Comparison of ENCODE assay signal across 8 cellular contexts in genomic region chr19:6198896-6199239, GRCh38.
DNase-seq lines count a peak whose midpoint lies in the region; ATAC-seq, FAIRE-seq and TF ChIP-seq lines count a peak whose summit lies in the region.

No MANE protein-coding gene starts in this region.

- peak overlapping the region; percentile 96 for H3K4me3 Mint-ChIP-seq in astrocyte (ENCODE audit: unreplicated experiment)

- H3K27me3 ChIP-seq in astrocyte (ENCODE audit: insufficient read depth, low read length), result no peaks in the 10 kb centered on the region

- no peak overlapping the region for H3K27ac ChIP-seq in astrocyte (ENCODE audit: low read depth, low read length)

- H3K4me1 ChIP-seq in astrocyte (ENCODE audit: insufficient read depth, low read length), result peaks cover 5% of the 10 kb centered on the region

- H2AFZ ChIP-seq in astrocyte (ENCODE audit: low read depth, low read length), result peak overlapping the region; percentile 100

- H3K79me2 ChIP-seq in astrocyte (ENCODE audit: insufficient read depth, low read length), result peaks cover 13% of the 10 kb centered on the region

- H3K36me3 ChIP-seq in astrocyte (ENCODE audit: insufficient read depth, low read length), result no peaks in the 10 kb centered on the region

- H3K4me1 Mint-ChIP-seq in astrocyte (ENCODE audit: low read depth, unreplicated experiment), result peaks cover 1% of the 10 kb centered on the region

- peak overlapping the region; percentile 85 for H3K4me3 ChIP-seq in astrocyte (ENCODE audit: insufficient read depth, low read depth, low read length)

- H3K9ac ChIP-seq in astrocyte (ENCODE audit: low read length), result peak overlapping the region; percentile 84

- DNase-seq in Daoy (ENCODE audit: low read depth), result peak; percentile 30
- DNase-seq in astrocyte (ENCODE audit: low read depth), result no peak
- DNase-seq in mesenteric fat pad (ENCODE audit: low spot score), result peak; percentile 33
- DNase-seq in cerebellar cortex (ENCODE audit: low spot score), result no peak
- DNase-seq in activated effector memory CD4-positive, alpha-beta T cell treated with Interleukin-2 at 50 U/mL for 16 hours, result no peak
- DNase-seq in DMS79 treated with DMSO at 0.1 percent for 48 hours (lab: John Stamatoyannopoulos, UW), result no peak
- no peak for DNase-seq in NOMO-1 treated with dmso at 0.1 percent for 144 hours (lab: John Stamatoyannopoulos, UW; ENCODE audit: unreplicated experiment)

- no peaks in the 10 kb centered on the region for H3K9me3 ChIP-seq in astrocyte (ENCODE audit: insufficient read depth, low read depth, low read length)

- no peaks in the 10 kb centered on the region for H3K9me3 Mint-ChIP-seq in astrocyte (ENCODE audit: unreplicated experiment)

- H3K27ac Mint-ChIP-seq in astrocyte (ENCODE audit: unreplicated experiment), result peak overlapping the region; percentile 69

- peaks cover 9% of the 10 kb centered on the region for H3K36me3 Mint-ChIP-seq in astrocyte (ENCODE audit: low read depth, unreplicated experiment)

- peak; percentile 9 for ATAC-seq in HG03095 (IDR thresholded peaks at IDR 0.05; ENCODE audit: unreplicated experiment)

- no peak for TF ChIP-seq CTCF in astrocyte (IDR thresholded peaks at IDR 0.05; ENCODE audit: insufficient read depth, low read depth, low read length)

- no peak for FAIRE-seq in astrocyte (lab: Jason Lieb, UNC)

- H4K20me1 ChIP-seq in astrocyte (ENCODE audit: insufficient read depth, low read length), result no peaks in the 10 kb centered on the region

- peak overlapping the region; percentile 97 for H3K4me2 ChIP-seq in astrocyte (ENCODE audit: low read length)

- no peaks in the 10 kb centered on the region for H3K27me3 Mint-ChIP-seq in astrocyte (ENCODE audit: low read depth, unreplicated experiment)

Comparison
In these comparisons a context has a peak if more than half of its experiments do, and no peak if none do; other contexts are left out.
1. DNase-seq: peak in Daoy (single experiment) and mesenteric fat pad (single experiment); none in astrocyte (single experiment), cerebellar cortex (single experiment), activated effector memory CD4-positive, alpha-beta T cell treated with Interleukin-2 at 50 U/mL for 16 hours (single experiment), DMS79 treated with DMSO at 0.1 percent for 48 hours (single experiment) and NOMO-1 treated with dmso at 0.1 percent for 144 hours (single experiment).